In genomic region chr9:29866556-29866955, GRCh38 we compare ENCODE assay signal across 22 cellular contexts.
A peak's percentile ranks its signal among the peaks of the same experiment; 100 is the strongest.
DNase-seq lines count a peak whose midpoint lies in the region; ATAC-seq, FAIRE-seq and TF ChIP-seq lines count a peak whose summit lies in the region.
"Had no signal": no experiment of that assay in that cellular context is flagged by ENCODE, and none has a peak within 500 bp of the region (broad histone marks: within the 10 kb centered on the region; RNA-seq: fewer than 3 reads in every experiment).

No MANE protein-coding gene starts in this region.

- no peak overlapping the region for H4K91ac ChIP-seq in H1 (replicated peaks; ENCODE audit: insufficient read length, low read length)

- no peak for TF ChIP-seq RAD21 in A549 (conservative IDR thresholded peaks at IDR 0.05 in 1 of 2, IDR thresholded peaks at IDR 0.05 in 1 of 2)
- TF ChIP-seq RAD21 in H1 (IDR thresholded peaks at IDR 0.05 in 1 of 2, conservative IDR thresholded peaks at IDR 0.05 in 1 of 2; ENCODE audit: low read depth in 2 of 2, low read length in 2 of 2), result no peak

- ATAC-seq in A549, result no peak
- ATAC-seq in GM19023 (IDR thresholded peaks at IDR 0.05; ENCODE audit: unreplicated experiment), result peak; percentile 50
- ATAC-seq in HG03066 (IDR thresholded peaks at IDR 0.05; ENCODE audit: low read depth, unreplicated experiment), result peak; percentile 74
- no peak for ATAC-seq in GM21381 (IDR thresholded peaks at IDR 0.05; ENCODE audit: unreplicated experiment)
- ATAC-seq: right lobe of liver had no signal

- FAIRE-seq in A549 (lab: Jason Lieb, UNC) (no peak), H1 (lab: Jason Lieb, UNC) (no peak)
- FAIRE-seq: bronchial epithelial cell had no signal

- H3K14ac ChIP-seq in H1 (ENCODE audit: insufficient read length), result no peak overlapping the region

- H2BK15ac ChIP-seq in H1 (ENCODE audit: low read length), result no peak overlapping the region

- CTCF ChIA-PET in A549 (lab: Yijun Ruan, JAX) (no interaction called here), H1 (lab: Charles Lee; ENCODE audit: partially characterized antibody) (no interaction called here), RWPE1 (lab: Yijun Ruan, JAX) (no interaction called here)

- H4K8ac ChIP-seq in H1 (ENCODE audit: extremely low read depth, insufficient read depth, low read length), result no peak overlapping the region

- no peak overlapping the region for H2AK5ac ChIP-seq in H1 (ENCODE audit: low read depth, low read length)

- H3K4me2 ChIP-seq in A549, result peak overlapping the region; percentile 29; the same call in 1 of the 3 replicates
- H3K4me2 ChIP-seq in H1 (ENCODE audit: insufficient read depth in 1 of 2, low read depth in 2 of 2, low read length in 2 of 2), result no peak overlapping the region

- H3K27ac ChIP-seq in A549, result no peak overlapping the region
- no peak overlapping the region for H3K27ac ChIP-seq in H1 (ENCODE audit: low read depth, low read length)
- no peak overlapping the region for H3K27ac ChIP-seq in RWPE1
- H3K27ac ChIP-seq: ovary, right lobe of liver, thyroid gland had no signal

- no peaks in the 10 kb centered on the region for H3K9me3 ChIP-seq in A549
- H3K9me3 ChIP-seq in H1 (ENCODE audit: insufficient read depth in 2 of 2, low read depth in 1 of 2, low read length in 1 of 2), result no peaks in the 10 kb centered on the region
- H3K9me3 ChIP-seq: HAP-1, ovary, right lobe of liver, thyroid gland had no signal

- no peak overlapping the region for H2BK5ac ChIP-seq in H1 (ENCODE audit: low read depth, low read length)

- H3K79me1 ChIP-seq in H1 (ENCODE audit: low read depth, low read length), result no peaks in the 10 kb centered on the region

- WGBS in A549 (ENCODE audit: missing lambda C conversion rate), result 4% methylated on average over 4 of the region's 4 CpGs
- WGBS in H1 (ENCODE audit: extremely low coverage in 1 of 2, insufficient coverage in 1 of 2, insufficient read length in 1 of 2, insufficient replicate concordance in 2 of 2, low coverage in 1 of 2, low lambda C conversion rate in 2 of 2, missing lambda C conversion rate in 1 of 2), 2 experiments, result 96% methylated on average over 4 of the region's 4 CpGs; no CpG with 5 or more reads in 1 of the 2 experiments

- no peak overlapping the region for H3K56ac ChIP-seq in H1 (replicated peaks; ENCODE audit: insufficient read length, low read depth, low read length)

- H3K4me3 ChIP-seq in A549, result no peak overlapping the region
- no peak overlapping the region for H3K4me3 ChIP-seq in H1 (ENCODE audit: extremely low read depth in 1 of 4, insufficient read depth in 2 of 4, low read depth in 3 of 4, low read length in 4 of 4)
- H3K4me3 ChIP-seq: HAP-1, ovary, right lobe of liver, thyroid gland had no signal

- no peak overlapping the region for H3K4ac ChIP-seq in H1 (replicated peaks; ENCODE audit: insufficient read length, low read depth, low read length)

- no peaks in the 10 kb centered on the region for H3K4me1 ChIP-seq in A549
- no peaks in the 10 kb centered on the region for H3K4me1 ChIP-seq in H1 (replicated peaks in 1 of 4; ENCODE audit: control insufficient read depth in 3 of 4, insufficient read depth in 4 of 4, low read length in 3 of 4)
- H3K4me1 ChIP-seq: HAP-1, right lobe of liver, thyroid gland had no signal

- TF ChIP-seq POLR2A in A549 (IDR thresholded peaks at IDR 0.05; ENCODE audit: low read length) (no peak), H1 (IDR thresholded peaks at IDR 0.05; ENCODE audit: control extremely low read depth in 1 of 2, low read depth in 2 of 2, low read length in 2 of 2) (no peak)

- no peak overlapping the region for H4K5ac ChIP-seq in H1 (ENCODE audit: insufficient read length, low read depth, low read length)

- H4K20me1 ChIP-seq in H1 (replicated peaks in 1 of 2; ENCODE audit: control insufficient read depth in 1 of 2, insufficient read depth in 2 of 2, low read length in 2 of 2), result no peaks in the 10 kb centered on the region

- H3K79me2 ChIP-seq in H1 (ENCODE audit: control insufficient read depth in 1 of 2, insufficient read depth in 2 of 2, low read length in 2 of 2), result no peaks in the 10 kb centered on the region

- no peak overlapping the region for H2BK120ac ChIP-seq in H1 (replicated peaks; ENCODE audit: low read depth, low read length)

- H2BK12ac ChIP-seq in H1 (ENCODE audit: low read depth, low read length), result no peak overlapping the region

- TF ChIP-seq EP300 in A549 (IDR thresholded peaks at IDR 0.05), result no peak
- no peak for TF ChIP-seq EP300 in H1 (IDR thresholded peaks at IDR 0.05; ENCODE audit: borderline replicate concordance in 1 of 2, low read depth in 2 of 2, low read length in 2 of 2)

- no peak overlapping the region for H3K18ac ChIP-seq in H1 (ENCODE audit: extremely low read depth, low read length)

- no peak for TF ChIP-seq CTCF in A549 (IDR thresholded peaks at IDR 0.05)
- no peak for TF ChIP-seq CTCF in H1 (IDR thresholded peaks at IDR 0.05; ENCODE audit: control extremely low read depth in 1 of 3, insufficient read depth in 1 of 3, low read depth in 1 of 3, low read length in 3 of 3)
- no peak for TF ChIP-seq CTCF in RWPE1 (conservative IDR thresholded peaks at IDR 0.05; ENCODE audit: low read depth)

- POLR2A ChIA-PET in A549 (lab: Yijun Ruan, JAX) (no interaction called here), H1 (lab: Charles Lee; ENCODE audit: partially characterized antibody) (no interaction called here), RWPE1 (lab: Yijun Ruan, JAX; ENCODE audit: low non-redundant PET) (no interaction called here)

- peak overlapping the region; percentile 71; the same call in 1 of the 2 replicates for H2AFZ ChIP-seq in H1 (ENCODE audit: low read length)

- DNase-seq in A549 (ENCODE audit: low read depth in 1 of 2, low spot score in 1 of 2) (no peak), H1 (ENCODE audit: low read depth in 1 of 2, low spot score in 2 of 2) (no peak), amniotic stem cell (lab: John Stamatoyannopoulos, UW) (no peak), NCI-H1930 (lab: John Stamatoyannopoulos, UW) (no peak), RWPE1 (ENCODE audit: low spot score) (no peak)
- DNase-seq: activated CD4-positive, alpha-beta memory T cell treated with anti-CD3 and anti-CD28 coated beads for 36 hours; activated naive CD8-positive, alpha-beta T cell treated with anti-CD3 and anti-CD28 coated beads for 36 hours; activated T-cell treated with anti-CD3 and anti-CD28 coated beads, Interleukin-2, amount 50 U/mL, for 48 hours; CD4-positive, alpha-beta T cell; cortex of kidney; naive B cell; NCI-H1105; NCI-H526 treated with DMSO at 0.1 percent for 48 hours; ovary; right lobe of liver; stimulated activated naive B cell treated with anti-CD40 and anti-IgM and Interleukin-4, amounts not matched to agents 10 μg/mL and 1 μg/mL and 100 μg/mL, for 72 hours; thyroid gland had no signal

- H3K23me2 ChIP-seq in H1 (ENCODE audit: low read depth, low read length), result no peaks in the 10 kb centered on the region

- no peak overlapping the region for H3K9ac ChIP-seq in H1 (replicated peaks in 1 of 4; ENCODE audit: extremely low read depth in 1 of 4, low read depth in 3 of 4, low read length in 3 of 4)

- H2BK20ac ChIP-seq in H1 (ENCODE audit: low read length), result no peak overlapping the region

- H3K27me3 ChIP-seq in H1 (replicated peaks in 1 of 4; ENCODE audit: control insufficient read depth in 3 of 4, extremely low read depth in 1 of 4, insufficient read depth in 3 of 4, low read length in 3 of 4), result no peaks in the 10 kb centered on the region
- H3K27me3 ChIP-seq: ovary, right lobe of liver, thyroid gland had no signal

- no peak overlapping the region for H3K23ac ChIP-seq in H1 (ENCODE audit: insufficient read length)

- H3K36me3 ChIP-seq in H1 (ENCODE audit: control insufficient read depth in 2 of 4, insufficient read depth in 4 of 4, low read length in 3 of 4), result no peaks in the 10 kb centered on the region
- H3K36me3 ChIP-seq: HAP-1, ovary, right lobe of liver, thyroid gland had no signal

TF ChIP-seq in A549, 52 proteins besides CTCF, POLR2A, EP300 and RAD21 (continues in another document):
- TF ChIP-seq EHF (CRISPR knock-in tag; IDR thresholded peaks at IDR 0.05), result no peak
- TF ChIP-seq HEYL (CRISPR knock-in tag; IDR thresholded peaks at IDR 0.05), result no peak
- TF ChIP-seq RFX5 (IDR thresholded peaks at IDR 0.05), result no peak
- TF ChIP-seq RNF2 (IDR thresholded peaks at IDR 0.05; ENCODE audit: borderline replicate concordance, low read depth), result no peak
- no peak for TF ChIP-seq RCOR1 (IDR thresholded peaks at IDR 0.05; ENCODE audit: low read depth, low read length)
- no peak for TF ChIP-seq FOSB (CRISPR knock-in tag; IDR thresholded peaks at IDR 0.05)
- TF ChIP-seq KDM1A (IDR thresholded peaks at IDR 0.05; ENCODE audit: low read depth), result no peak
- TF ChIP-seq HOXA7 (CRISPR knock-in tag; IDR thresholded peaks at IDR 0.05), result no peak
- no peak for TF ChIP-seq HDAC2 (IDR thresholded peaks at IDR 0.05)

TF ChIP-seq in H1, 55 proteins besides CTCF, POLR2A, EP300 and RAD21:
- TF ChIP-seq CBX8 (IDR thresholded peaks at IDR 0.05; ENCODE audit: borderline replicate concordance, low read depth, low read length) (no peak), SP4 (IDR thresholded peaks at IDR 0.05; ENCODE audit: low read length) (no peak), BCL11A (IDR thresholded peaks at IDR 0.05; ENCODE audit: low read depth in 2 of 2, low read length in 2 of 2) (no peak), FOSL1 (IDR thresholded peaks at IDR 0.05; ENCODE audit: insufficient read depth, low read depth, low read length) (no peak)
TF ChIP-seq in H1: peak in this region for 0.

Comparison
In these comparisons a context has a peak if more than half of its experiments do, and no peak if none do; other contexts are left out.
1. ATAC-seq: peak in GM19023 (single experiment) and HG03066 (single experiment); none in A549 (0 of 2) and GM21381 (single experiment).